Comparison of ENCODE assay signal across 1 cellular context in the genomic region with DNA sequence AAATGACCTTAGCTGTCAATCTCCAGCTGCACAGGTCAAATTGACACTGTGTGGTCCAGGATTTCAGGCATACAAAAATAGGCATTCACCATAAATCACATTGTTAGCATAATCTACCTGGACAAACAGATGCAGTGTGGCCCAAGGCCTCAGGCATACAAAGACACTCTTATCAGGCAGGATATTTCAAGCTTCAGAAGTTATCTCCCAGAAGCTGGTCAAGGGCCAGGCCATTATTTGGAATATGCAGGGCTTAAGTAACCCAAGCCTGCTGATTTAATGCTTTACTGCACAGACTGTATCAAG.
TF ChIP-seq lines count a peak whose summit lies in the region.

No MANE protein-coding gene starts in this region.

TF ChIP-seq in GM23338, 12 proteins besides CTCF, POLR2A, EP300 and RAD21 (continued from another document):
- TF ChIP-seq, protein P1, sequence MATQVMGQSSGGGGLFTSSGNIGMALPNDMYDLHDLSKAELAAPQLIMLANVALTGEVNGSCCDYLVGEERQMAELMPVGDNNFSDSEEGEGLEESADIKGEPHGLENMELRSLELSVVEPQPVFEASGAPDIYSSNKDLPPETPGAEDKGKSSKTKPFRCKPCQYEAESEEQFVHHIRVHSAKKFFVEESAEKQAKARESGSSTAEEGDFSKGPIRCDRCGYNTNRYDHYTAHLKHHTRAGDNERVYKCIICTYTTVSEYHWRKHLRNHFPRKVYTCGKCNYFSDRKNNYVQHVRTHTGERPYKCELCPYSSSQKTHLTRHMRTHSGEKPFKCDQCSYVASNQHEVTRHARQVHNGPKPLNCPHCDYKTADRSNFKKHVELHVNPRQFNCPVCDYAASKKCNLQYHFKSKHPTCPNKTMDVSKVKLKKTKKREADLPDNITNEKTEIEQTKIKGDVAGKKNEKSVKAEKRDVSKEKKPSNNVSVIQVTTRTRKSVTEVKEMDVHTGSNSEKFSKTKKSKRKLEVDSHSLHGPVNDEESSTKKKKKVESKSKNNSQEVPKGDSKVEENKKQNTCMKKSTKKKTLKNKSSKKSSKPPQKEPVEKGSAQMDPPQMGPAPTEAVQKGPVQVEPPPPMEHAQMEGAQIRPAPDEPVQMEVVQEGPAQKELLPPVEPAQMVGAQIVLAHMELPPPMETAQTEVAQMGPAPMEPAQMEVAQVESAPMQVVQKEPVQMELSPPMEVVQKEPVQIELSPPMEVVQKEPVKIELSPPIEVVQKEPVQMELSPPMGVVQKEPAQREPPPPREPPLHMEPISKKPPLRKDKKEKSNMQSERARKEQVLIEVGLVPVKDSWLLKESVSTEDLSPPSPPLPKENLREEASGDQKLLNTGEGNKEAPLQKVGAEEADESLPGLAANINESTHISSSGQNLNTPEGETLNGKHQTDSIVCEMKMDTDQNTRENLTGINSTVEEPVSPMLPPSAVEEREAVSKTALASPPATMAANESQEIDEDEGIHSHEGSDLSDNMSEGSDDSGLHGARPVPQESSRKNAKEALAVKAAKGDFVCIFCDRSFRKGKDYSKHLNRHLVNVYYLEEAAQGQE (IDR thresholded peaks at IDR 0.05; ENCODE audit: unreplicated experiment), result no peak
